Comparison of ENCODE assay signal across 8 cellular contexts in genomic region chr3:149752051-149752787, GRCh38. TPM values are rescaled to one million over a fixed set of nuclear protein-coding genes. Genes with fewer than 3 reads are reported as not detected.
A peak's percentile ranks its signal among the peaks of the same experiment; 100 is the strongest.
DNase-seq lines count a peak whose midpoint lies in the region; ATAC-seq and TF ChIP-seq lines count a peak whose summit lies in the region.

Gene COMMD2, minus strand, starts transcription at chr3:149752489. Its CDS starts 45 bp downstream, at chr3:149752444.

- H3K27ac Mint-ChIP-seq in T-helper 17 cell = peak within 1 kb of the TSS; percentile 96

- H3K4me3 Mint-ChIP-seq in T-helper 17 cell = peak within 1 kb of the TSS; percentile 96

- peaks cover 8% of the 10 kb centered on the region for H3K36me3 Mint-ChIP-seq in T-helper 17 cell (ENCODE audit: low read depth)

- in situ Hi-C loops in GM13977 (cut with MboI; ENCODE audit: low pct_unique_long_range_greater_than_20kb, low sequenced_read_pairs, unreplicated experiment) = no loop called here

- no peaks in the 10 kb centered on the region for H3K4me1 ChIP-seq in right cardiac atrium (ENCODE audit: control insufficient read depth, insufficient read depth, low read length)
- H3K4me1 ChIP-seq in vagina = peaks cover 25% of the 10 kb centered on the region

- H3K4me1 Mint-ChIP-seq in T-helper 17 cell = peaks cover 24% of the 10 kb centered on the region

- no peaks in the 10 kb centered on the region for H3K27me3 Mint-ChIP-seq in T-helper 17 cell

- H3K9me3 ChIP-seq in T-helper 17 cell (ENCODE audit: control insufficient read depth, low read length, poor library complexity, severe bottlenecking) (no peaks in the 10 kb centered on the region), right cardiac atrium (ENCODE audit: control insufficient read depth, low read length) (no peaks in the 10 kb centered on the region), vagina (no peaks in the 10 kb centered on the region)

- WGBS in right cardiac atrium = under 1% methylated on average over 52 of the region's 52 CpGs

- peak in 1 of 2 donors; percentile 13 for TF ChIP-seq POLR2A in vagina (IDR thresholded peaks at IDR 0.05)

- intact Hi-C loops in right cardiac atrium (cut with DNase I) (no loop called here), vagina (cut with DNase I) (no loop called here)

- H3K27ac ChIP-seq in angular gyrus (ENCODE audit: low read depth, low read length) (peak within 1 kb of the TSS; percentile 22), right cardiac atrium (ENCODE audit: low read length) (peak within 1 kb of the TSS; percentile 58), vagina (peak within 1 kb of the TSS; percentile 82)

- H3K4me3 ChIP-seq in right cardiac atrium (ENCODE audit: low read length) (peak within 1 kb of the TSS; percentile 90), vagina (peak within 1 kb of the TSS; percentile 75 to 85)

- TF ChIP-seq CTCF in GM13977 (IDR thresholded peaks at IDR 0.05; ENCODE audit: extremely low read depth, insufficient read depth, missing control alignments) (peak; percentile 32), vagina (IDR thresholded peaks at IDR 0.05) (peak in 1 of 3 experiments; percentile 45)

- DNase-seq in GM13977 (ENCODE audit: low spot score) (peak; percentile 79), NCI-H1436 treated with DMSO at 0.1 percent for 48 hours (lab: John Stamatoyannopoulos, UW) (peak; percentile 64), T-helper 17 cell (peak; percentile 50 to 51 (median 50)), right cardiac atrium (peak; percentile 71 to 89 (median 87)), putamen (ENCODE audit: low spot score) (peak; percentile 83), vagina (ENCODE audit: extremely low spot score in 2 of 2) (no peak)

- peaks cover 0 to 26% of the 10 kb centered on the region in 2 donors for H3K36me3 ChIP-seq in vagina

- H3K27me3 ChIP-seq in right cardiac atrium (ENCODE audit: control insufficient read depth, insufficient read depth) (no peaks in the 10 kb centered on the region), vagina (no peaks in the 10 kb centered on the region)

- ATAC-seq in HG02852 (IDR thresholded peaks at IDR 0.05; ENCODE audit: unreplicated experiment) (peak; percentile 99), T-helper 17 cell (peak; percentile 91), right cardiac atrium (peak; percentile 98)

RNA-seq across cellular contexts. Expression of gene COMMD2, which starts in this region (rescaled TPM):
- total RNA-seq in T-helper 17 cell = 10 to 100 TPM; 24.6 to 36.5 TPM
- total RNA-seq in right cardiac atrium = 10 to 100 TPM; 17.0 to 22.2 (median 19.9) TPM
- polyA plus RNA-seq in right cardiac atrium = 7.4 TPM
- total RNA-seq in vagina = 18.9 TPM

Comparison
In these comparisons a context has a peak if more than half of its experiments do, and no peak if none do; other contexts are left out.
1. DNase-seq: peak in GM13977 (single experiment), NCI-H1436 treated with DMSO at 0.1 percent for 48 hours (single experiment), T-helper 17 cell (3 of 3), right cardiac atrium (3 of 3) and putamen (single experiment); none in vagina (0 of 2).
2. H3K27ac ChIP-seq: peak in every context shown above with its lines; median percentile 82 in vagina; 58 in right cardiac atrium; 22 in angular gyrus.
3. Peak in every context shown above with its lines, with median percentiles within 50 percentile points of each other: ATAC-seq.